ENCODE assay signal across 11 cellular contexts in genomic region chr5:52760695-52761366, GRCh38. TPM values are rescaled to one million over a fixed set of nuclear protein-coding genes. Genes with fewer than 3 reads are reported as not detected.
DNase-seq lines count a peak whose midpoint lies in the region; ATAC-seq and TF ChIP-seq lines count a peak whose summit lies in the region.
"Had no signal": no experiment of that assay in that cellular context is flagged by ENCODE, and none has a peak within 500 bp of the region (broad histone marks: within the 10 kb centered on the region; RNA-seq: fewer than 3 reads in every experiment).

No MANE protein-coding gene starts in this region.

- H3K27me3 Mint-ChIP-seq in activated CD8-positive, alpha-beta T cell treated with anti-CD3 and anti-CD28 coated beads for 36 hours, result no peaks in the 10 kb centered on the region
- no peaks in the 10 kb centered on the region for H3K27me3 Mint-ChIP-seq in activated CD8-positive, alpha-beta T cell treated with anti-CD3 and anti-CD28 coated beads, Interleukin-2, amount 10 ng/mL, durations not matched to agents 7 days and 5 days (ENCODE audit: low read depth)
- H3K27me3 Mint-ChIP-seq in activated T-cell treated with anti-CD3 and anti-CD28 coated beads, Interleukin-2, amount 50 U/mL, for 4 hours (ENCODE audit: low read depth), result no peaks in the 10 kb centered on the region

- DNase-seq in activated CD8-positive, alpha-beta T cell treated with anti-CD3 and anti-CD28 coated beads for 36 hours, result peak; percentile 19
- no peak for DNase-seq in activated CD8-positive, alpha-beta T cell treated with anti-CD3 and anti-CD28 coated beads, Interleukin-2, amount 10 ng/mL, durations not matched to agents 7 days and 5 days
- no peak for DNase-seq in activated T-cell treated with anti-CD3 and anti-CD28 coated beads, Interleukin-2, amount 50 U/mL, for 4 hours
- no peak for DNase-seq in stimulated activated effector memory CD8-positive, alpha-beta T cell treated with anti-CD3 and anti-CD28 coated beads, Interleukin-12 subunit alpha, Interleukin-12 subunit beta, amount 100 ng/mL, for 72 hours (ENCODE audit: low spot score in 2 of 2)
- DNase-seq in NCI-H1048 (lab: John Stamatoyannopoulos, UW) (no peak), GF-D8 (lab: John Stamatoyannopoulos, UW) (no peak)
- DNase-seq: ACHN, NCI-H2171, SK-N-SH had no signal

- ATAC-seq in activated CD8-positive, alpha-beta T cell treated with anti-CD3 and anti-CD28 coated beads for 36 hours, result peak; percentile 60
- ATAC-seq in activated CD8-positive, alpha-beta T cell treated with anti-CD3 and anti-CD28 coated beads, Interleukin-2, amount 10 ng/mL, durations not matched to agents 7 days and 5 days, result no peak
- peak; percentile 60 for ATAC-seq in HG02642 (IDR thresholded peaks at IDR 0.05; ENCODE audit: poor library complexity, unreplicated experiment)
- ATAC-seq in activated T-cell treated with anti-CD3 and anti-CD28 coated beads, Interleukin-2, amount 50 U/mL, for 4 hours, result peak; percentile 76 to 82
- ATAC-seq in stimulated activated effector memory CD8-positive, alpha-beta T cell treated with anti-CD3 and anti-CD28 coated beads, Interleukin-12 subunit alpha, Interleukin-12 subunit beta, amount 100 ng/mL, for 72 hours, result peak; percentile 85
- ATAC-seq in HG03520 (IDR thresholded peaks at IDR 0.05; ENCODE audit: unreplicated experiment), result no peak

- CTCF ChIA-PET in activated CD8-positive, alpha-beta T cell treated with anti-CD3 and anti-CD28 coated beads for 36 hours (lab: Charles Lee), result interaction anchor here (1.2 kb wide), 1 partner anchor 27 kb away, joined by 3 read pairs; the partner anchor contains the start of genes ITGA1 and PELO
- CTCF ChIA-PET in activated CD8-positive, alpha-beta T cell treated with anti-CD3 and anti-CD28 coated beads, Interleukin-2, amount 10 ng/mL, durations not matched to agents 7 days and 5 days (lab: Charles Lee), result no interaction called here

- TF ChIP-seq CTCF in activated CD8-positive, alpha-beta T cell treated with anti-CD3 and anti-CD28 coated beads for 36 hours (IDR thresholded peaks at IDR 0.05), result no peak

- H3K27ac Mint-ChIP-seq in activated CD8-positive, alpha-beta T cell treated with anti-CD3 and anti-CD28 coated beads for 36 hours, result no peak overlapping the region
- H3K27ac Mint-ChIP-seq in activated CD8-positive, alpha-beta T cell treated with anti-CD3 and anti-CD28 coated beads, Interleukin-2, amount 10 ng/mL, durations not matched to agents 7 days and 5 days, result no peak overlapping the region
- no peak overlapping the region for H3K27ac Mint-ChIP-seq in stimulated activated effector memory CD8-positive, alpha-beta T cell treated with anti-CD3 and anti-CD28 coated beads, Interleukin-12 subunit alpha, Interleukin-12 subunit beta, amount 100 ng/mL, for 72 hours

- H3K36me3 Mint-ChIP-seq in activated CD8-positive, alpha-beta T cell treated with anti-CD3 and anti-CD28 coated beads for 36 hours (ENCODE audit: low read depth), result peaks cover 7% of the 10 kb centered on the region
- H3K36me3 Mint-ChIP-seq in activated CD8-positive, alpha-beta T cell treated with anti-CD3 and anti-CD28 coated beads, Interleukin-2, amount 10 ng/mL, durations not matched to agents 7 days and 5 days (ENCODE audit: low read depth), result peaks cover 5% of the 10 kb centered on the region
- peaks cover 3% of the 10 kb centered on the region for H3K36me3 Mint-ChIP-seq in activated T-cell treated with anti-CD3 and anti-CD28 coated beads, Interleukin-2, amount 50 U/mL, for 4 hours (ENCODE audit: insufficient read depth)
- H3K36me3 Mint-ChIP-seq in stimulated activated effector memory CD8-positive, alpha-beta T cell treated with anti-CD3 and anti-CD28 coated beads, Interleukin-12 subunit alpha, Interleukin-12 subunit beta, amount 100 ng/mL, for 72 hours, result no peaks in the 10 kb centered on the region

- no peak overlapping the region for H3K4me3 Mint-ChIP-seq in activated CD8-positive, alpha-beta T cell treated with anti-CD3 and anti-CD28 coated beads for 36 hours
- H3K4me3 Mint-ChIP-seq in activated CD8-positive, alpha-beta T cell treated with anti-CD3 and anti-CD28 coated beads, Interleukin-2, amount 10 ng/mL, durations not matched to agents 7 days and 5 days, result no peak overlapping the region
- H3K4me3 Mint-ChIP-seq in activated T-cell treated with anti-CD3 and anti-CD28 coated beads, Interleukin-2, amount 50 U/mL, for 4 hours, result no peak overlapping the region
- no peak overlapping the region for H3K4me3 Mint-ChIP-seq in stimulated activated effector memory CD8-positive, alpha-beta T cell treated with anti-CD3 and anti-CD28 coated beads, Interleukin-12 subunit alpha, Interleukin-12 subunit beta, amount 100 ng/mL, for 72 hours

- POLR2A ChIA-PET in activated CD8-positive, alpha-beta T cell treated with anti-CD3 and anti-CD28 coated beads for 36 hours (lab: Charles Lee), result no interaction called here
- POLR2A ChIA-PET in activated CD8-positive, alpha-beta T cell treated with anti-CD3 and anti-CD28 coated beads, Interleukin-2, amount 10 ng/mL, durations not matched to agents 7 days and 5 days (lab: Charles Lee), result no interaction called here

- intact Hi-C loops in activated CD8-positive, alpha-beta T cell treated with anti-CD3 and anti-CD28 coated beads for 36 hours (cut with micrococcal nuclease), result no loop called here

- peaks cover 21% of the 10 kb centered on the region for H3K4me1 Mint-ChIP-seq in activated CD8-positive, alpha-beta T cell treated with anti-CD3 and anti-CD28 coated beads for 36 hours (ENCODE audit: low read depth)
- H3K4me1 Mint-ChIP-seq in activated CD8-positive, alpha-beta T cell treated with anti-CD3 and anti-CD28 coated beads, Interleukin-2, amount 10 ng/mL, durations not matched to agents 7 days and 5 days (ENCODE audit: low read depth), result peaks cover 10% of the 10 kb centered on the region
- peaks cover 12% of the 10 kb centered on the region for H3K4me1 Mint-ChIP-seq in activated T-cell treated with anti-CD3 and anti-CD28 coated beads, Interleukin-2, amount 50 U/mL, for 4 hours (ENCODE audit: low read depth)
- H3K4me1 Mint-ChIP-seq in stimulated activated effector memory CD8-positive, alpha-beta T cell treated with anti-CD3 and anti-CD28 coated beads, Interleukin-12 subunit alpha, Interleukin-12 subunit beta, amount 100 ng/mL, for 72 hours, result peaks cover 14% of the 10 kb centered on the region

- H3K9me3 Mint-ChIP-seq in activated CD8-positive, alpha-beta T cell treated with anti-CD3 and anti-CD28 coated beads for 36 hours, result peaks cover 9% of the 10 kb centered on the region
- peaks cover 6% of the 10 kb centered on the region for H3K9me3 Mint-ChIP-seq in activated CD8-positive, alpha-beta T cell treated with anti-CD3 and anti-CD28 coated beads, Interleukin-2, amount 10 ng/mL, durations not matched to agents 7 days and 5 days (ENCODE audit: insufficient read depth)
- peaks cover 8% of the 10 kb centered on the region for H3K9me3 Mint-ChIP-seq in activated T-cell treated with anti-CD3 and anti-CD28 coated beads, Interleukin-2, amount 50 U/mL, for 4 hours
- H3K9me3 Mint-ChIP-seq in stimulated activated effector memory CD8-positive, alpha-beta T cell treated with anti-CD3 and anti-CD28 coated beads, Interleukin-12 subunit alpha, Interleukin-12 subunit beta, amount 100 ng/mL, for 72 hours, result no peaks in the 10 kb centered on the region

RNA-seq across cellular contexts. Expression of gene ITGA1, which starts 26.9 kb away (rescaled TPM):
- 1 to 10 TPM; 5.1 to 6.0 TPM for total RNA-seq in activated CD8-positive, alpha-beta T cell treated with anti-CD3 and anti-CD28 coated beads for 36 hours
- total RNA-seq in activated CD8-positive, alpha-beta T cell treated with anti-CD3 and anti-CD28 coated beads, Interleukin-2, amount 10 ng/mL, durations not matched to agents 7 days and 5 days, result 10 to 100 TPM; 18.0 to 19.2 TPM
- total RNA-seq in activated T-cell treated with anti-CD3 and anti-CD28 coated beads, Interleukin-2, amount 50 U/mL, for 4 hours, result 1 to 10 TPM; 2.1 to 6.3 (median 4.7) TPM

RNA-seq across cellular contexts. Expression of gene PELO, which starts 26.9 kb away (rescaled TPM):
- 10 to 100 TPM; 25.4 to 26.0 TPM for total RNA-seq in activated CD8-positive, alpha-beta T cell treated with anti-CD3 and anti-CD28 coated beads for 36 hours
- 10 to 100 TPM; 22.9 to 25.7 TPM for total RNA-seq in activated CD8-positive, alpha-beta T cell treated with anti-CD3 and anti-CD28 coated beads, Interleukin-2, amount 10 ng/mL, durations not matched to agents 7 days and 5 days
- total RNA-seq in activated T-cell treated with anti-CD3 and anti-CD28 coated beads, Interleukin-2, amount 50 U/mL, for 4 hours, result 10 to 100 TPM; 21.2 to 26.5 (median 23.7) TPM

Comparison
In these comparisons a context has a peak if more than half of its experiments do, and no peak if none do; other contexts are left out.
1. ATAC-seq: peak in activated CD8-positive, alpha-beta T cell treated with anti-CD3 and anti-CD28 coated beads for 36 hours (single experiment), HG02642 (single experiment), activated T-cell treated with anti-CD3 and anti-CD28 coated beads, Interleukin-2, amount 50 U/mL, for 4 hours (2 of 2) and stimulated activated effector memory CD8-positive, alpha-beta T cell treated with anti-CD3 and anti-CD28 coated beads, Interleukin-12 subunit alpha, Interleukin-12 subunit beta, amount 100 ng/mL, for 72 hours (single experiment); none in activated CD8-positive, alpha-beta T cell treated with anti-CD3 and anti-CD28 coated beads, Interleukin-2, amount 10 ng/mL, durations not matched to agents 7 days and 5 days (single experiment) and HG03520 (single experiment).